In the genomic region with DNA sequence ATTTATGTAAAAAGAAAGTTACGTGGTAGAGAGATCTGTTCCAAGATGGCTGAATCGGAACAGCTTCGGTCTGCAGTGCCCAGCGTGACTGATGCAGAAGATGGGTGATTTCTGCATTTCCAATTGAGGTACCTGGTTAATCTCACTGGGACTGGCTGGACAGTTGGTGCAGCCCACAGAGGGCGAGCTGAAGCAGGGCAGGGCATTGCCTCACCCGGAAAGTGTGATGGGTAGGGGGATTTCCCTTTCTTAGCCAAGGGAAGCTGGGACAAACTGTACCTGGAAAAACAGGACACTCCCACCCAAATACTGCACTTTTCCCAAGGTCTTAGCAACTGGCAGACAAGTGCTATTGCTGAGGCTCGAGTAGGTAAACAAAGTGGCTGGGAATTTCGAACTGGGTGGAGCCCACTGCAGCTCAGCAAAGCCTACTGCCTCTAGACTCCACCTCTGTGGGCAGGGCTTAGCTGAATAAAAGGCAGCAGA, we compare ENCODE assay signal across 11 cellular contexts.
DNase-seq lines count a peak whose midpoint lies in the region; ATAC-seq and TF ChIP-seq lines count a peak whose summit lies in the region.
"Had no signal": no experiment of that assay in that cellular context is flagged by ENCODE, and none has a peak within 500 bp of the region (broad histone marks: within the 10 kb centered on the region; RNA-seq: fewer than 3 reads in every experiment).

No MANE protein-coding gene starts in this region.

- H3K36me3 Mint-ChIP-seq in T-helper 2 cell treated with Interferon-gamma antibody and Interleukin-4, amounts not matched to agents 5 μg/mL and 100 μg/mL, for 36 hours (ENCODE audit: low read depth): no peaks in the 10 kb centered on the region
- H3K36me3 Mint-ChIP-seq in stimulated activated effector memory CD8-positive, alpha-beta T cell treated with anti-CD3 and anti-CD28 coated beads, Interleukin-12 subunit alpha, Interleukin-12 subunit beta, amount 100 ng/mL, for 72 hours: no peaks in the 10 kb centered on the region

- H3K4me1 Mint-ChIP-seq in T-helper 2 cell treated with Interferon-gamma antibody and Interleukin-4, amounts not matched to agents 5 μg/mL and 100 μg/mL, for 36 hours (ENCODE audit: low read depth): peaks cover 12% of the 10 kb centered on the region
- H3K4me1 Mint-ChIP-seq in stimulated activated effector memory CD8-positive, alpha-beta T cell treated with anti-CD3 and anti-CD28 coated beads, Interleukin-12 subunit alpha, Interleukin-12 subunit beta, amount 100 ng/mL, for 72 hours: peaks cover 9% of the 10 kb centered on the region

- TF ChIP-seq CTCF in coronary artery (IDR thresholded peaks at IDR 0.05): no peak

- H3K27ac Mint-ChIP-seq in T-helper 2 cell treated with Interferon-gamma antibody and Interleukin-4, amounts not matched to agents 5 μg/mL and 100 μg/mL, for 36 hours: peak overlapping the region; percentile 45
- no peak overlapping the region for H3K27ac Mint-ChIP-seq in stimulated activated effector memory CD8-positive, alpha-beta T cell treated with anti-CD3 and anti-CD28 coated beads, Interleukin-12 subunit alpha, Interleukin-12 subunit beta, amount 100 ng/mL, for 72 hours

- DNase-seq in T-helper 2 cell treated with Interferon-gamma antibody and Interleukin-4, amounts not matched to agents 5 μg/mL and 100 μg/mL, for 36 hours (ENCODE audit: low spot score): no peak
- DNase-seq in T-helper 2 cell (no peak), NCI-H748 (lab: John Stamatoyannopoulos, UW; ENCODE audit: unreplicated experiment) (peak; percentile 73), coronary artery (ENCODE audit: low spot score) (no peak), kidney tubule cell (ENCODE audit: low spot score) (no peak)
- DNase-seq in stimulated activated effector memory CD8-positive, alpha-beta T cell treated with anti-CD3 and anti-CD28 coated beads, Interleukin-12 subunit alpha, Interleukin-12 subunit beta, amount 100 ng/mL, for 72 hours (ENCODE audit: low spot score in 2 of 2): no peak
- DNase-seq: ACHN, heart left ventricle had no signal

- H3K4me3 ChIP-seq in coronary artery: peak overlapping the region; percentile 43
- H3K4me3 ChIP-seq: SK-N-MC had no signal

- H3K9me3 Mint-ChIP-seq in T-helper 2 cell treated with Interferon-gamma antibody and Interleukin-4, amounts not matched to agents 5 μg/mL and 100 μg/mL, for 36 hours: no peaks in the 10 kb centered on the region
- no peaks in the 10 kb centered on the region for H3K9me3 Mint-ChIP-seq in stimulated activated effector memory CD8-positive, alpha-beta T cell treated with anti-CD3 and anti-CD28 coated beads, Interleukin-12 subunit alpha, Interleukin-12 subunit beta, amount 100 ng/mL, for 72 hours

- H3K27ac ChIP-seq in coronary artery: no peak overlapping the region
- H3K27ac ChIP-seq: heart left ventricle, SK-N-MC had no signal

- peak overlapping the region; percentile 73 for H3K4me3 Mint-ChIP-seq in T-helper 2 cell treated with Interferon-gamma antibody and Interleukin-4, amounts not matched to agents 5 μg/mL and 100 μg/mL, for 36 hours
- H3K4me3 Mint-ChIP-seq in stimulated activated effector memory CD8-positive, alpha-beta T cell treated with anti-CD3 and anti-CD28 coated beads, Interleukin-12 subunit alpha, Interleukin-12 subunit beta, amount 100 ng/mL, for 72 hours: peak overlapping the region; percentile 26

- peaks cover 41% of the 10 kb centered on the region for H3K27me3 Mint-ChIP-seq in T-helper 2 cell treated with Interferon-gamma antibody and Interleukin-4, amounts not matched to agents 5 μg/mL and 100 μg/mL, for 36 hours (ENCODE audit: low read depth)

- ATAC-seq in stimulated activated effector memory CD8-positive, alpha-beta T cell treated with anti-CD3 and anti-CD28 coated beads, Interleukin-12 subunit alpha, Interleukin-12 subunit beta, amount 100 ng/mL, for 72 hours: no peak
- no peak for ATAC-seq in GM18909 (IDR thresholded peaks at IDR 0.05; ENCODE audit: poor library complexity, unreplicated experiment)
- no peak for ATAC-seq in HG02884 (IDR thresholded peaks at IDR 0.05; ENCODE audit: unreplicated experiment)
- ATAC-seq: heart left ventricle had no signal
